22 cellular contexts compared by ENCODE assay signal in genomic region chr6:41156771-41157170, GRCh38. TPM values are rescaled to one million over a fixed set of nuclear protein-coding genes. Genes with fewer than 3 reads are reported as not detected.
DNase-seq lines count a peak whose midpoint lies in the region; ATAC-seq and TF ChIP-seq lines count a peak whose summit lies in the region.
"Had no signal": no experiment of that assay in that cellular context is flagged by ENCODE, and none has a peak within 500 bp of the region (broad histone marks: within the 10 kb centered on the region; RNA-seq: fewer than 3 reads in every experiment).

No MANE protein-coding gene starts in this region.

- H3K4me3 Mint-ChIP-seq in CD14-positive monocyte = no peak overlapping the region
- H3K4me3 Mint-ChIP-seq in effector memory CD8-positive, alpha-beta T cell = no peak overlapping the region
- H3K4me3 Mint-ChIP-seq: CD4-positive, alpha-beta memory T cell had no signal

- H3K9me3 ChIP-seq in neutrophil = no peaks in the 10 kb centered on the region
- H3K9me3 ChIP-seq: A549; BE2C; BLaER1 treated with 17β-estradiol and CSF1 and Interleukin-3, amounts not matched to agents 10 nM and 100 nM had no signal

- no peaks in the 10 kb centered on the region for H3K36me3 ChIP-seq in neutrophil
- H3K36me3 ChIP-seq: BE2C; BLaER1 treated with 17β-estradiol and CSF1 and Interleukin-3, amounts not matched to agents 10 nM and 100 nM had no signal

- H3K4me1 ChIP-seq in neutrophil (ENCODE audit: control insufficient read depth in 1 of 2, insufficient read depth in 1 of 2, low read depth in 1 of 2, low read length in 1 of 2) = peaks cover 11 to 16% of the 10 kb centered on the region in 2 experiments
- H3K4me1 ChIP-seq: A549, BE2C had no signal

- H3K9me3 Mint-ChIP-seq in CD14-positive monocyte = peaks cover 0 to 9% (median 5%) of the 10 kb centered on the region in 7 donors
- H3K9me3 Mint-ChIP-seq in effector memory CD8-positive, alpha-beta T cell = no peaks in the 10 kb centered on the region

- DNase-seq in CD14-positive monocyte (ENCODE audit: low spot score) (no peak), HL-60 (ENCODE audit: low read depth in 1 of 2, low spot score in 1 of 2) (no peak), NCI-H1092 (lab: John Stamatoyannopoulos, UW) (no peak), activated gamma-delta T cell (lab: John Stamatoyannopoulos, UW) (no peak), Right ventricle myocardium inferior (ENCODE audit: missing footprints) (no peak)
- no peak for DNase-seq in effector memory CD8-positive, alpha-beta T cell
- DNase-seq: 8988T; ACHN; AML-193; BE2C; Calu3; CD4-positive, alpha-beta memory T cell; COR-L47; DMS153; DND-41; GM23248; H7; HCEC 1CT had no signal

- peaks cover 3 to 16% (median 3%) of the 10 kb centered on the region in 3 donors for H3K27me3 Mint-ChIP-seq in CD14-positive monocyte (ENCODE audit: low read depth in 3 of 3)
- peaks cover 22 to 55% of the 10 kb centered on the region in 2 donors for H3K27me3 Mint-ChIP-seq in effector memory CD8-positive, alpha-beta T cell

- H3K4me3 ChIP-seq in HL-60 (replicated peaks; ENCODE audit: insufficient read depth, low read length) (no peak overlapping the region), neutrophil (ENCODE audit: low read depth in 1 of 2, low read length in 1 of 2) (no peak overlapping the region)
- H3K4me3 ChIP-seq: A549; BLaER1 treated with 17β-estradiol and CSF1 and Interleukin-3, amounts not matched to agents 10 nM and 100 nM; GM23248 had no signal

- H3K36me3 Mint-ChIP-seq in CD14-positive monocyte = peaks cover 0 to 2% of the 10 kb centered on the region in 2 donors
- peaks cover 3% of the 10 kb centered on the region for H3K36me3 Mint-ChIP-seq in effector memory CD8-positive, alpha-beta T cell (ENCODE audit: insufficient read depth)
- H3K36me3 Mint-ChIP-seq: CD4-positive, alpha-beta memory T cell had no signal

- H3K27me3 ChIP-seq in HL-60 (ENCODE audit: insufficient read depth, poor library complexity, severe bottlenecking) (no peaks in the 10 kb centered on the region), neutrophil (no peaks in the 10 kb centered on the region)
- H3K27me3 ChIP-seq: BLaER1 treated with 17β-estradiol and CSF1 and Interleukin-3, amounts not matched to agents 10 nM and 100 nM had no signal

- H3K27ac Mint-ChIP-seq in CD14-positive monocyte = peak overlapping the region; percentile 63 to 83 (median 75)
- peak overlapping the region; percentile 17 to 23 for H3K27ac Mint-ChIP-seq in effector memory CD8-positive, alpha-beta T cell
- H3K27ac Mint-ChIP-seq: CD4-positive, alpha-beta memory T cell had no signal

- TF ChIP-seq CTCF in CD14-positive monocyte (IDR thresholded peaks at IDR 0.05) (no peak), HL-60 (IDR thresholded peaks at IDR 0.05; ENCODE audit: insufficient read depth, low read length) (no peak), neutrophil (IDR thresholded peaks at IDR 0.05) (no peak)

- peaks cover 23% of the 10 kb centered on the region for H3K4me1 Mint-ChIP-seq in CD14-positive monocyte
- H3K4me1 Mint-ChIP-seq in effector memory CD8-positive, alpha-beta T cell (ENCODE audit: low read depth in 2 of 2) = no peaks in the 10 kb centered on the region

- intact Hi-C loops in CD14-positive monocyte (cut with micrococcal nuclease) = no loop called here
- intact Hi-C loops in Right ventricle myocardium inferior (cut with DNase I) = no loop called here

- H3K27ac ChIP-seq in HL-60 (replicated peaks) = peak overlapping the region; percentile 54
- H3K27ac ChIP-seq in neutrophil = peak overlapping the region; percentile 64
- H3K27ac ChIP-seq: A549, GM23248 had no signal

- no peak for ATAC-seq in effector memory CD8-positive, alpha-beta T cell (replicated peaks)
- no peak for ATAC-seq in Right ventricle myocardium inferior
- ATAC-seq: A549 had no signal

RNA-seq across cellular contexts. Expression of gene TREML1, which starts 2.6 kb away (rescaled TPM):
- polyA plus RNA-seq in CD14-positive monocyte = 1 to 10 TPM; 2.6 to 3.6 TPM
- total RNA-seq in Right ventricle myocardium inferior = not detected
- total RNA-seq: Calu3; CD4-positive, alpha-beta memory T cell; GM23248; H1; H7 had no signal
- polyA plus RNA-seq: A549; CD4-positive, alpha-beta memory T cell; GM23248 had no signal

RNA-seq across cellular contexts. Expression of gene TREM2, which starts 6.1 kb away (rescaled TPM):
- under 1 TPM; 0.54 to 0.78 TPM for polyA plus RNA-seq in CD14-positive monocyte
- 0.92 TPM for total RNA-seq in Right ventricle myocardium inferior
- total RNA-seq: Calu3, GM23248, H1, H7 had no signal
- polyA plus RNA-seq: A549; CD4-positive, alpha-beta memory T cell; GM23248 had no signal

RNA-seq across cellular contexts. Expression of gene TREML2, which starts 44.2 kb away (rescaled TPM):
- polyA plus RNA-seq in CD14-positive monocyte = 1 to 10 TPM in 1 of 2 donors, under 1 TPM in 1; 0.89 to 1.1 TPM
- total RNA-seq in Right ventricle myocardium inferior = 0.11 TPM
- total RNA-seq: Calu3, GM23248, H7 had no signal
- polyA plus RNA-seq: A549, GM23248 had no signal
